Comparison of ENCODE assay signal across 27 cellular contexts in genomic region chr4:87516683-87517082, GRCh38. TPM values are rescaled to one million over a fixed set of nuclear protein-coding genes. Genes with fewer than 3 reads are reported as not detected.
DNase-seq lines count a peak whose midpoint lies in the region; ATAC-seq and TF ChIP-seq lines count a peak whose summit lies in the region.
"Had no signal": no experiment of that assay in that cellular context is flagged by ENCODE, and none has a peak within 500 bp of the region (broad histone marks: within the 10 kb centered on the region; RNA-seq: fewer than 3 reads in every experiment).

No MANE protein-coding gene starts in this region.

- H3K36me3 ChIP-seq in SK-N-SH (replicated peaks in 1 of 2; ENCODE audit: control insufficient read depth in 1 of 2, insufficient read depth in 2 of 2, low read length in 1 of 2) (no peaks in the 10 kb centered on the region), endodermal cell (ENCODE audit: control insufficient read depth, insufficient read depth, low read length) (no peaks in the 10 kb centered on the region), uterus (no peaks in the 10 kb centered on the region)
- H3K36me3 ChIP-seq: cardiac muscle cell had no signal

- H3K27ac Mint-ChIP-seq in endodermal cell: no peak overlapping the region
- no peak overlapping the region for H3K27ac Mint-ChIP-seq in activated CD8-positive, alpha-beta T cell treated with anti-CD3 and anti-CD28 coated beads for 36 hours
- H3K27ac Mint-ChIP-seq: CD14-positive monocyte, memory B cell had no signal

- H2AFZ ChIP-seq in SK-N-SH (ENCODE audit: low read depth): no peak overlapping the region

- H3K9ac ChIP-seq in SK-N-SH (no peak overlapping the region), endodermal cell (ENCODE audit: extremely low read depth, low read length, poor library complexity, severe bottlenecking) (no peak overlapping the region)

- no peak overlapping the region for H3K4me3 Mint-ChIP-seq in endodermal cell
- no peak overlapping the region for H3K4me3 Mint-ChIP-seq in activated CD8-positive, alpha-beta T cell treated with anti-CD3 and anti-CD28 coated beads for 36 hours
- H3K4me3 Mint-ChIP-seq: CD14-positive monocyte, memory B cell had no signal

- H3K79me2 ChIP-seq in SK-N-SH (ENCODE audit: insufficient read depth): no peaks in the 10 kb centered on the region

- H3K9me3 ChIP-seq in SK-N-SH: no peaks in the 10 kb centered on the region
- H3K9me3 ChIP-seq in endodermal cell (ENCODE audit: control insufficient read depth, low read length): no peaks in the 10 kb centered on the region
- H3K9me3 ChIP-seq in uterus: no peaks in the 10 kb centered on the region
- H3K9me3 ChIP-seq: psoas muscle had no signal

- DNase-seq in SK-N-SH: no peak
- DNase-seq in endodermal cell: no peak
- DNase-seq in omental fat pad (ENCODE audit: low spot score): no peak
- no peak for DNase-seq in uterus
- DNase-seq in sciatic nerve (ENCODE audit: low spot score): no peak
- no peak for DNase-seq in activated CD4-positive, alpha-beta T cell treated with anti-CD3 and anti-CD28 coated beads for 4 hours
- DNase-seq in activated CD8-positive, alpha-beta T cell treated with anti-CD3 and anti-CD28 coated beads for 36 hours: no peak
- DNase-seq: activated CD4-positive, alpha-beta T cell treated with anti-CD3 and anti-CD28 coated beads, Interleukin-2, amount 50 U/mL, for 48 hours; activated CD8-positive, alpha-beta memory T cell treated with anti-CD3 and anti-CD28 coated beads, Interleukin-2, amount 50 U/mL, for 4 hours; activated naive CD4-positive, alpha-beta T cell treated with anti-CD3 and anti-CD28 coated beads, Interleukin-2, amount 50 U/mL, for 16 hours; amygdala; DND-41; head of caudate nucleus; left cardiac atrium; NCI-H1092 treated with DMSO at 0.1 percent for 48 hours; NCI-H187; NCI-H2171; NCI-H526; psoas muscle; T-helper 1 cell had no signal

- TF ChIP-seq POLR2A in uterus (IDR thresholded peaks at IDR 0.05): no peak

- no peaks in the 10 kb centered on the region for H3K27me3 Mint-ChIP-seq in endodermal cell (ENCODE audit: insufficient read depth)
- H3K27me3 Mint-ChIP-seq in activated CD8-positive, alpha-beta T cell treated with anti-CD3 and anti-CD28 coated beads for 36 hours: no peaks in the 10 kb centered on the region

- TF ChIP-seq CTCF in SK-N-SH (IDR thresholded peaks at IDR 0.05) (no peak), endodermal cell (conservative IDR thresholded peaks at IDR 0.05) (no peak), omental fat pad (IDR thresholded peaks at IDR 0.05) (no peak), uterus (IDR thresholded peaks at IDR 0.05) (no peak)
- no peak for TF ChIP-seq CTCF in activated CD8-positive, alpha-beta T cell treated with anti-CD3 and anti-CD28 coated beads for 36 hours (IDR thresholded peaks at IDR 0.05)

- no peaks in the 10 kb centered on the region for H3K9me3 Mint-ChIP-seq in endodermal cell
- H3K9me3 Mint-ChIP-seq in activated CD8-positive, alpha-beta T cell treated with anti-CD3 and anti-CD28 coated beads for 36 hours: no peaks in the 10 kb centered on the region
- H3K9me3 Mint-ChIP-seq: CD14-positive monocyte, memory B cell had no signal

- no peak for TF ChIP-seq EP300 in SK-N-SH (IDR thresholded peaks at IDR 0.05; ENCODE audit: borderline replicate concordance in 1 of 2, low read depth in 1 of 2, low read length in 1 of 2)

- TF ChIP-seq RAD21 in SK-N-SH (IDR thresholded peaks at IDR 0.05; ENCODE audit: low read length): no peak

- H3F3A ChIP-seq in SK-N-SH (replicated peaks; ENCODE audit: insufficient read depth): peaks cover 4% of the 10 kb centered on the region

- H3K4me3 ChIP-seq in SK-N-SH (ENCODE audit: low read depth in 2 of 2, low read length in 1 of 2) (no peak overlapping the region), endodermal cell (ENCODE audit: low read length) (peak overlapping the region; percentile 41), uterus (no peak overlapping the region)
- H3K4me3 ChIP-seq: cardiac muscle cell, psoas muscle had no signal

- ATAC-seq in SK-N-SH treated with all-trans-retinoic acid at 6 μM for 48 hours (no peak), omental fat pad (ENCODE audit: low FRiP score) (peak; percentile 42), sciatic nerve (no peak)
- no peak for ATAC-seq in activated CD8-positive, alpha-beta T cell treated with anti-CD3 and anti-CD28 coated beads for 36 hours
- ATAC-seq: Panc1, psoas muscle had no signal

- WGBS in SK-N-SH (ENCODE audit: low lambda C conversion rate): 92% methylated on average over 3 of the region's 3 CpGs
- WGBS in endodermal cell (ENCODE audit: insufficient coverage in 1 of 2, insufficient read length in 1 of 2), 2 experiments: 74 to 100% methylated on average over 1 to 2 of the region's 3 CpGs

- CTCF ChIA-PET in SK-N-SH (lab: Yijun Ruan, JAX): interaction anchor here (1.0 kb wide), 1 partner anchor 141 kb away, joined by 3 read pairs; no protein-coding TSS in a partner anchor
- CTCF ChIA-PET in activated CD8-positive, alpha-beta T cell treated with anti-CD3 and anti-CD28 coated beads for 36 hours (lab: Charles Lee): no interaction called here

- H3K4me1 ChIP-seq in SK-N-SH (ENCODE audit: control insufficient read depth in 1 of 2, insufficient read depth in 2 of 2, low read depth in 1 of 2, low read length in 1 of 2) (peaks cover 4 to 9% of the 10 kb centered on the region in 2 experiments; a peak in 3 of 4 replicates), endodermal cell (ENCODE audit: control insufficient read depth, insufficient read depth, low read length) (peaks cover 18% of the 10 kb centered on the region), uterus (peaks cover 0 to 6% of the 10 kb centered on the region in 2 donors)

- H3K4me1 Mint-ChIP-seq in endodermal cell: peaks cover 29% of the 10 kb centered on the region
- no peaks in the 10 kb centered on the region for H3K4me1 Mint-ChIP-seq in activated CD8-positive, alpha-beta T cell treated with anti-CD3 and anti-CD28 coated beads for 36 hours (ENCODE audit: low read depth)
- H3K4me1 Mint-ChIP-seq: CD14-positive monocyte had no signal

- no peaks in the 10 kb centered on the region for H3K9me2 ChIP-seq in SK-N-SH

- H3K4me2 ChIP-seq in SK-N-SH: no peak overlapping the region

- no peaks in the 10 kb centered on the region for H3K27me3 ChIP-seq in SK-N-SH (ENCODE audit: insufficient read depth)
- H3K27me3 ChIP-seq in endodermal cell (ENCODE audit: control insufficient read depth, insufficient read depth, low read length, poor library complexity, severe bottlenecking): no peaks in the 10 kb centered on the region
- H3K27me3 ChIP-seq in uterus: no peaks in the 10 kb centered on the region
- H3K27me3 ChIP-seq: cardiac muscle cell had no signal

- no peaks in the 10 kb centered on the region for H4K20me1 ChIP-seq in SK-N-SH (ENCODE audit: insufficient read depth)

- H3K27ac ChIP-seq in SK-N-SH (ENCODE audit: low read depth in 2 of 2, low read length in 1 of 2) (no peak overlapping the region), endodermal cell (ENCODE audit: low read depth, low read length) (no peak overlapping the region), uterus (peak overlapping the region; percentile 95 to 99)
- H3K27ac ChIP-seq: 22Rv1, cardiac muscle cell, psoas muscle had no signal

- intact Hi-C loops in uterus (cut with DNase I; ENCODE audit: low total_unique reads): no loop called here
- intact Hi-C loops in sciatic nerve (cut with DNase I): no loop called here
- intact Hi-C loops in activated CD8-positive, alpha-beta T cell treated with anti-CD3 and anti-CD28 coated beads for 36 hours (cut with micrococcal nuclease): no loop called here

- H3K36me3 Mint-ChIP-seq in endodermal cell (ENCODE audit: low read depth): no peaks in the 10 kb centered on the region
- no peaks in the 10 kb centered on the region for H3K36me3 Mint-ChIP-seq in activated CD8-positive, alpha-beta T cell treated with anti-CD3 and anti-CD28 coated beads for 36 hours (ENCODE audit: low read depth)
- H3K36me3 Mint-ChIP-seq: CD14-positive monocyte, memory B cell had no signal

- POLR2A ChIA-PET in SK-N-SH (lab: Yijun Ruan, JAX): no interaction called here
- POLR2A ChIA-PET in activated CD8-positive, alpha-beta T cell treated with anti-CD3 and anti-CD28 coated beads for 36 hours (lab: Charles Lee): no interaction called here

TF ChIP-seq in SK-N-SH treated with all-trans-retinoic acid at 6 μM for 48 hours, 23 proteins besides CTCF, POLR2A, EP300 and RAD21:
- TF ChIP-seq ZNF8 (CRISPR knock-in tag; IDR thresholded peaks at IDR 0.05): no peak
- TF ChIP-seq ISL1 (CRISPR knock-in tag; IDR thresholded peaks at IDR 0.05): peak; percentile 63
- no peak for TF ChIP-seq OSR1 (CRISPR knock-in tag; IDR thresholded peaks at IDR 0.05)

TF ChIP-seq in SK-N-SH, 30 proteins besides CTCF, POLR2A, EP300 and RAD21 (continues in another document):
- TF ChIP-seq JUND (IDR thresholded peaks at IDR 0.05): no peak

RNA-seq across cellular contexts. Expression of gene SPARCL1, which starts 12.5 kb away (rescaled TPM):
- polyA plus RNA-seq in SK-N-SH (2012; rRNA removed): not detected in 2 replicates
- 0.01 and 0.03 TPM in 2 replicates for polyA plus RNA-seq in SK-N-SH (2012; cell fraction: cytosol; rRNA removed)
- polyA plus RNA-seq in SK-N-SH (2012; cell fraction: nucleus; rRNA removed): not detected in 2 replicates
- total RNA-seq in endodermal cell (1 to 10 TPM in 1 of 2 donors, under 1 TPM in 1; 0.26 to 1.0 TPM), omental fat pad (1,000 to 10,000 TPM in 1 of 4 donors, 100 to 1,000 TPM in 3; 438 to 1,726 (median 559) TPM), uterus (1,000 to 10,000 TPM; 1,025 to 1,777 (median 1,327) TPM), sciatic nerve (441 TPM)
- 6.9 TPM for polyA plus RNA-seq in endodermal cell (2013, experiment 1 of 2)
- 4.5 TPM for polyA plus RNA-seq in endodermal cell (2013, experiment 2 of 2)
- total RNA-seq in activated CD8-positive, alpha-beta T cell treated with anti-CD3 and anti-CD28 coated beads for 36 hours: not detected
- total RNA-seq: cardiac muscle cell, HT-29 had no signal
- polyA plus RNA-seq: cardiac muscle cell, CD14-positive monocyte had no signal

Comparison
In these comparisons a context has a peak if more than half of its experiments do, and no peak if none do; other contexts are left out.
1. H3K27ac ChIP-seq: peak in uterus (2 of 2); none in SK-N-SH (0 of 2) and endodermal cell (single experiment).
2. RNA of gene SPARCL1, which starts 12.5 kb away (total RNA-seq): 1,025 to 1,777 TPM in uterus, 438 to 1,726 TPM in omental fat pad and 441 TPM in sciatic nerve (single experiment); 0.26 to 1.0 TPM in endodermal cell and not detected in activated CD8-positive, alpha-beta T cell treated with anti-CD3 and anti-CD28 coated beads for 36 hours; every median in the first group is over 100 times any median in the second.